Comparison of ENCODE assay signal across 13 cellular contexts in the genomic region with DNA sequence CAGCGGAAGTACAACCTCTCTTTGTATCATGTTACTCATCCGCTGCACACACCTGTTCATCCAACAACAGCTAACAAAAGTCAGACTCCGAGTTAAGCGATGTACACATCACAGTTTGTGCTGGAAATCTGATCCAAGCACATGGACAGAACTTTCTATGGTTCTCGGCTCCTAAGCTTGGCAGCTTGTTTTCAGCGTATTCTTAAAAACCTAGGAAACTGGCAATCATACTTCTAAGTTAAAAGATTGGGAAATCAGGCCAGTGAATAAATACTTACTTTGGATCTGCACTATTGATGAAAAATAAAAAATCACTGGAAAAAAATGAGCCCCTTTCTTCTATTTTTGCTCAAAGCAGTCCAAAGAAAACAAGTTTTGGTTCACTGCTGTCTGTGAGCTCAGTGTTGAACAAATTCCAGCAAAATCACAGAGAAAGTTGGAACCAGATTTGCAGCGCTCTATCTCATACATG.
A peak's percentile ranks its signal among the peaks of the same experiment; 100 is the strongest.
DNase-seq lines count a peak whose midpoint lies in the region; ATAC-seq and TF ChIP-seq lines count a peak whose summit lies in the region.
"Had no signal": no experiment of that assay in that cellular context is flagged by ENCODE, and none has a peak within 500 bp of the region (broad histone marks: within the 10 kb centered on the region; RNA-seq: fewer than 3 reads in every experiment).

No MANE protein-coding gene starts in this region.

- DNase-seq in WTC11 (ENCODE audit: low spot score) (no peak), Right ventricle myocardium superior (no peak), sciatic nerve (ENCODE audit: low spot score) (peak; percentile 36), HuH-7.5 (ENCODE audit: low spot score) (no peak)
- DNase-seq: activated T-cell treated with anti-CD3 and anti-CD28 coated beads for 4 hours; CD8-positive, alpha-beta T cell; foreskin melanocyte; stimulated activated naive B cell treated with anti-CD40 and anti-IgM and Interleukin-4, amounts not matched to agents 10 μg/mL and 1 μg/mL and 100 μg/mL, for 72 hours had no signal

- H3K27ac Mint-ChIP-seq in WTC11 = 0 out of 2 replicates have a peak overlapping the region, but pooled peaks have one; percentile 6
- H3K27ac Mint-ChIP-seq: CD8-positive, alpha-beta T cell; stimulated activated naive B cell treated with anti-CD40 and anti-IgM and Interleukin-4, amounts not matched to agents 10 μg/mL and 1 μg/mL and 100 μg/mL, for 72 hours had no signal

- no peaks in the 10 kb centered on the region for H3K9me3 ChIP-seq in HEK293 (ENCODE audit: control insufficient read depth, insufficient read depth, low read depth, low read length)

- no peak overlapping the region for H3K4me3 ChIP-seq in HEK293 (ENCODE audit: low read depth, low read length)
- H3K4me3 ChIP-seq: cardiac muscle cell had no signal

- H3K36me3 Mint-ChIP-seq in WTC11 = no peaks in the 10 kb centered on the region
- H3K36me3 Mint-ChIP-seq: CD8-positive, alpha-beta T cell; stimulated activated naive B cell treated with anti-CD40 and anti-IgM and Interleukin-4, amounts not matched to agents 10 μg/mL and 1 μg/mL and 100 μg/mL, for 72 hours had no signal

- no peaks in the 10 kb centered on the region for H3K36me3 ChIP-seq in HEK293 (ENCODE audit: control insufficient read depth in 2 of 2, insufficient read depth in 1 of 2, low read length in 2 of 2)
- H3K36me3 ChIP-seq: cardiac muscle cell had no signal

- CTCF ChIA-PET in HEK293 (lab: Yijun Ruan, JAX) (interaction anchor here (0.6 to 2.0 kb wide), 3 partner anchors 13 to 126 kb away, joined by 3 to 9 read pairs (median 3); no protein-coding TSS in a partner anchor), WTC11 (lab: Charles Lee) (interaction anchor here (1.0 to 3.5 kb wide), 3 partner anchors 11 to 302 kb away, joined by 3 to 21 read pairs (median 4); no protein-coding TSS in a partner anchor)

- H3K4me1 ChIP-seq in HEK293 (ENCODE audit: control insufficient read depth, insufficient read depth, low read length) = no peaks in the 10 kb centered on the region

- TF ChIP-seq CTCF in HEK293 (tag by site-specific recombination; IDR thresholded peaks at IDR 0.05) (no peak), WTC11 (IDR thresholded peaks at IDR 0.05) (no peak)

- H3K4me1 Mint-ChIP-seq in WTC11 = no peaks in the 10 kb centered on the region

- no peaks in the 10 kb centered on the region for H3K27me3 Mint-ChIP-seq in WTC11 (ENCODE audit: low read depth)

- ATAC-seq in WTC11 = no peak
- ATAC-seq in Right ventricle myocardium superior (ENCODE audit: poor library complexity) = peak; percentile 43
- ATAC-seq in sciatic nerve = peak; percentile 64
- no peak for ATAC-seq in HG02840 (IDR thresholded peaks at IDR 0.05; ENCODE audit: low FRiP score, unreplicated experiment)
- ATAC-seq in GM18520 (IDR thresholded peaks at IDR 0.05; ENCODE audit: unreplicated experiment) = no peak
- no peak for ATAC-seq in GM19463 (IDR thresholded peaks at IDR 0.05; ENCODE audit: unreplicated experiment)
- ATAC-seq: CD8-positive, alpha-beta T cell had no signal

- POLR2A ChIA-PET in HEK293 (lab: Yijun Ruan, JAX) = no interaction called here
- POLR2A ChIA-PET in WTC11 (lab: Charles Lee) = no interaction called here

- no peak overlapping the region for H3K27ac ChIP-seq in HEK293 (ENCODE audit: extremely low read depth, low read depth, low read length)
- H3K27ac ChIP-seq: cardiac muscle cell had no signal

- intact Hi-C loops in Right ventricle myocardium superior (cut with DNase I) (no loop called here), sciatic nerve (cut with DNase I) (no loop called here)

- no peak overlapping the region for H3K4me3 Mint-ChIP-seq in WTC11
- H3K4me3 Mint-ChIP-seq: CD8-positive, alpha-beta T cell; stimulated activated naive B cell treated with anti-CD40 and anti-IgM and Interleukin-4, amounts not matched to agents 10 μg/mL and 1 μg/mL and 100 μg/mL, for 72 hours had no signal

- no peaks in the 10 kb centered on the region for H3K9me3 Mint-ChIP-seq in WTC11
- H3K9me3 Mint-ChIP-seq: CD8-positive, alpha-beta T cell; stimulated activated naive B cell treated with anti-CD40 and anti-IgM and Interleukin-4, amounts not matched to agents 10 μg/mL and 1 μg/mL and 100 μg/mL, for 72 hours had no signal

TF ChIP-seq in HEK293, 187 proteins besides CTCF, POLR2A, EP300 and RAD21:
- peak; percentile 82 for TF ChIP-seq SCRT2 (tag by site-specific recombination; IDR thresholded peaks at IDR 0.05)
- TF ChIP-seq ZNF223 (tag by site-specific recombination; IDR thresholded peaks at IDR 0.05) = no peak

TF ChIP-seq in WTC11, 78 proteins besides CTCF, POLR2A, EP300 and RAD21:
- TF ChIP-seq, protein P1, sequence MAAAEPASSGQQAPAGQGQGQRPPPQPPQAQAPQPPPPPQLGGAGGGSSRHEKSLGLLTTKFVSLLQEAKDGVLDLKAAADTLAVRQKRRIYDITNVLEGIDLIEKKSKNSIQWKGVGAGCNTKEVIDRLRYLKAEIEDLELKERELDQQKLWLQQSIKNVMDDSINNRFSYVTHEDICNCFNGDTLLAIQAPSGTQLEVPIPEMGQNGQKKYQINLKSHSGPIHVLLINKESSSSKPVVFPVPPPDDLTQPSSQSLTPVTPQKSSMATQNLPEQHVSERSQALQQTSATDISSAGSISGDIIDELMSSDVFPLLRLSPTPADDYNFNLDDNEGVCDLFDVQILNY (CRISPR knock-in tag; IDR thresholded peaks at IDR 0.05) = no peak

Comparison
In these comparisons a context has a peak if more than half of its experiments do, and no peak if none do; other contexts are left out.
1. ATAC-seq: peak in Right ventricle myocardium superior (single experiment) and sciatic nerve (single experiment); none in WTC11 (single experiment), HG02840 (single experiment), GM18520 (single experiment) and GM19463 (single experiment).